29 cellular contexts compared by ENCODE assay signal in the genomic region with DNA sequence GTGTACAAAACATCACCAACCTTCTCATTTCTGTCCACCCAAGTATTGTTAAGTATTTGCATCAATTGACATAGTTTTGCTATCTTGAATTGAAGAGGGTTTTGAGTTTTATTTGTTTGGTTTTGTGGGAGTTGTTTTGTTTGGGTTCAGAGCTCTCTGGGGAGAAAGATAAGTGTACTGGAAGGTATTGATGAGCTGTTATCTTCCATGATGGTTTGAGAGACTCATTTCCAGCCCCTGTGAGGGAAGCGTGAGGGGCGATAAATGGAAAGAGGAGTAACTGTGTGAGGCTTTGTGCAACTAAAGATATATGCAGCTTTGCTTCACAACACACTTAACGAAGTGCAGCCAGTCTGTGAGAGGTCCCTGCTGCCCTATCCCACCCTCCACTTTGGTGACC. TPM values are rescaled to one million over a fixed set of nuclear protein-coding genes. Genes with fewer than 3 reads are reported as not detected.
"Had no signal": no experiment of that assay in that cellular context is flagged by ENCODE, and none has a peak within 500 bp of the region (broad histone marks: within the 10 kb centered on the region; RNA-seq: fewer than 3 reads in every experiment).

No MANE protein-coding gene starts in this region.

- DNase-seq: activated CD4-positive, alpha-beta T cell treated with anti-CD3 and anti-CD28 coated beads for 4 hours; activated CD4-positive, alpha-beta T cell treated with anti-CD3 and anti-CD28 coated beads, Interleukin-2, amount 50 U/mL, for 4 hours; activated effector memory CD4-positive, alpha-beta T cell treated with anti-CD3 and anti-CD28 coated beads, Interleukin-2, amount 50 U/mL, for 16 hours; activated naive CD4-positive, alpha-beta T cell treated with anti-CD3 and anti-CD28 coated beads, Interleukin-2, amount 10 ng/mL, durations not matched to agents 7 days and 5 days; activated naive CD8-positive, alpha-beta T cell treated with anti-CD3 and anti-CD28 coated beads, Interleukin-2, amount 10 ng/mL, durations not matched to agents 7 days and 5 days; cerebellar nuclear complex; colonic mucosa; effector CD8-positive, alpha-beta T cell; gastrocnemius medialis; glutamatergic neuron; islet precursor cell; left ventricle myocardium inferior; psoas muscle; sigmoid colon; stimulated activated CD4-positive, alpha-beta T cell treated with anti-CD3 and anti-CD28 coated beads, Interleukin-1b, Interleukin-23, amount 100 ng/mL, for 48 hours; stimulated activated naive CD4-positive, alpha-beta T cell treated with Interleukin-2 at 50 U/mL for 16 hours; trophoblast cell had no signal

- H3K36me3 Mint-ChIP-seq: activated naive CD4-positive, alpha-beta T cell treated with anti-CD3 and anti-CD28 coated beads, Interleukin-2, amount 10 ng/mL, durations not matched to agents 7 days and 5 days; activated naive CD8-positive, alpha-beta T cell treated with anti-CD3 and anti-CD28 coated beads, Interleukin-2, amount 10 ng/mL, durations not matched to agents 7 days and 5 days; brain had no signal

- FAIRE-seq: urothelium cell line had no signal

- H3K9me3 ChIP-seq: colonic mucosa, gastrocnemius medialis had no signal

- H3K4me3 Mint-ChIP-seq: activated naive CD4-positive, alpha-beta T cell treated with anti-CD3 and anti-CD28 coated beads, Interleukin-2, amount 10 ng/mL, durations not matched to agents 7 days and 5 days; activated naive CD8-positive, alpha-beta T cell treated with anti-CD3 and anti-CD28 coated beads, Interleukin-2, amount 10 ng/mL, durations not matched to agents 7 days and 5 days; activated T-helper 1 cell treated with anti-CD3 and anti-CD28 coated beads, Interleukin-12 subunit alpha, Interleukin-12 subunit beta, Interleukin-2, Interleukin-4 antibody, amounts not matched to agents 30 ng/mL and 10 ng/mL and 1 ng/mL, durations not matched to agents 14 hours and 24 hours and 36 hours; brain; nephron; T-helper 2 cell treated with Interferon-gamma antibody and Interleukin-4, amounts not matched to agents 5 μg/mL and 100 μg/mL, for 36 hours had no signal

- H3K4me1 ChIP-seq: ascending aorta, colonic mucosa, psoas muscle had no signal

- H3K27me3 ChIP-seq: ascending aorta, cardiac muscle cell, colonic mucosa, gastrocnemius medialis, sigmoid colon had no signal

- H3K27ac Mint-ChIP-seq: activated naive CD4-positive, alpha-beta T cell treated with anti-CD3 and anti-CD28 coated beads, Interleukin-2, amount 10 ng/mL, durations not matched to agents 7 days and 5 days; activated naive CD8-positive, alpha-beta T cell treated with anti-CD3 and anti-CD28 coated beads, Interleukin-2, amount 10 ng/mL, durations not matched to agents 7 days and 5 days; activated T-helper 1 cell treated with anti-CD3 and anti-CD28 coated beads, Interleukin-12 subunit alpha, Interleukin-12 subunit beta, Interleukin-2, Interleukin-4 antibody, amounts not matched to agents 30 ng/mL and 10 ng/mL and 1 ng/mL, durations not matched to agents 14 hours and 24 hours and 36 hours; T-helper 2 cell treated with Interferon-gamma antibody and Interleukin-4, amounts not matched to agents 5 μg/mL and 100 μg/mL, for 36 hours had no signal

- H3K79me2 ChIP-seq: parathyroid adenoma had no signal

- H3K27ac ChIP-seq: ascending aorta, cardiac muscle cell, colonic mucosa, gastrocnemius medialis, parathyroid adenoma, psoas muscle, sigmoid colon had no signal

- ATAC-seq: gastrocnemius medialis, psoas muscle had no signal

- H3K36me3 ChIP-seq: ascending aorta, cardiac muscle cell, colonic mucosa, gastrocnemius medialis, left ventricle myocardium inferior, sigmoid colon had no signal

- H3K27me3 Mint-ChIP-seq: brain had no signal

- H3K9ac ChIP-seq: parathyroid adenoma had no signal

- H3K4me2 ChIP-seq: smooth muscle cell had no signal

- H3K4me3 ChIP-seq: ascending aorta, cardiac muscle cell, colonic mucosa, gastrocnemius medialis, left ventricle myocardium inferior, lung, psoas muscle, sigmoid colon, smooth muscle cell had no signal

RNA-seq across cellular contexts. Expression of gene ZDHHC22, which starts 59.2 kb away (rescaled TPM):
- total RNA-seq: activated naive CD8-positive, alpha-beta T cell treated with anti-CD3 and anti-CD28 coated beads, Interleukin-2, amount 10 ng/mL, durations not matched to agents 7 days and 5 days; activated T-helper 1 cell treated with anti-CD3 and anti-CD28 coated beads, Interleukin-12 subunit alpha, Interleukin-12 subunit beta, Interleukin-2, Interleukin-4 antibody, amounts not matched to agents 30 ng/mL and 10 ng/mL and 1 ng/mL, durations not matched to agents 14 hours and 24 hours and 36 hours; ascending aorta; dermis microvascular lymphatic vessel endothelial cell; epithelial cell of proximal tubule; gastrocnemius medialis; left ventricle myocardium inferior; lung; psoas muscle; smooth muscle cell had no signal
- polyA plus RNA-seq: cardiac muscle cell, smooth muscle cell had no signal
